ENCODE assay signal across 25 cellular contexts in genomic region chr16:22210285-22210684, GRCh38. TPM values are rescaled to one million over a fixed set of nuclear protein-coding genes. Genes with fewer than 3 reads are reported as not detected.
DNase-seq lines count a peak whose midpoint lies in the region; ATAC-seq and TF ChIP-seq lines count a peak whose summit lies in the region.
"Had no signal": no experiment of that assay in that cellular context is flagged by ENCODE, and none has a peak within 500 bp of the region (broad histone marks: within the 10 kb centered on the region; RNA-seq: fewer than 3 reads in every experiment).

No MANE protein-coding gene starts in this region.

- intact Hi-C loops in lower lobe of right lung (cut with DNase I), result no loop called here

- peaks cover 49% of the 10 kb centered on the region for H3K36me3 Mint-ChIP-seq in GM23338 (ENCODE audit: low read depth)
- H3K36me3 Mint-ChIP-seq in stimulated activated memory B cell treated with anti-CD40 and anti-IgM and Interleukin-4, amounts not matched to agents 10 μg/mL and 1 μg/mL and 100 μg/mL, for 72 hours, result peaks cover 54% of the 10 kb centered on the region

- peaks cover 13% of the 10 kb centered on the region for H4K20me1 ChIP-seq in GM23338 (replicated peaks; ENCODE audit: insufficient read depth)

- peaks cover 12% of the 10 kb centered on the region for H3K4me1 Mint-ChIP-seq in GM23338
- peaks cover 70% of the 10 kb centered on the region for H3K4me1 Mint-ChIP-seq in stimulated activated memory B cell treated with anti-CD40 and anti-IgM and Interleukin-4, amounts not matched to agents 10 μg/mL and 1 μg/mL and 100 μg/mL, for 72 hours

- no peak for TF ChIP-seq CTCF in GM23338 (conservative IDR thresholded peaks at IDR 0.05; ENCODE audit: low read depth in 2 of 2)
- TF ChIP-seq CTCF in WERI-Rb-1 (IDR thresholded peaks at IDR 0.05; ENCODE audit: low read depth, low read length), result no peak
- no peak for TF ChIP-seq CTCF in lower lobe of right lung (IDR thresholded peaks at IDR 0.05)

- H3K4me3 ChIP-seq in GM23338 (no peak overlapping the region), WERI-Rb-1 (ENCODE audit: low read depth, low read length) (no peak overlapping the region), lower lobe of right lung (no peak overlapping the region)
- H3K4me3 ChIP-seq: breast epithelium, hepatocyte had no signal

- H3F3A ChIP-seq in GM23338 (replicated peaks; ENCODE audit: low read depth), result peaks cover 13% of the 10 kb centered on the region; the same call in 1 of the 2 replicates

- DNase-seq in GM23338 (ENCODE audit: low spot score), result no peak
- no peak for DNase-seq in WERI-Rb-1
- no peak for DNase-seq in lower lobe of right lung
- no peak for DNase-seq in activated gamma-delta T cell (lab: John Stamatoyannopoulos, UW)
- no peak for DNase-seq in AG08396 (ENCODE audit: low spot score)
- DNase-seq: CD8-positive, alpha-beta memory T cell; DMS53; KG1; left ventricle myocardium superior; NCI-H187 treated with DMSO at 0.1 percent for 48 hours; NCI-H226; stimulated activated CD4-positive, alpha-beta T cell treated with anti-CD3 and anti-CD28 coated beads, Interleukin-15, amount 100 ng/mL, for 24 hours had no signal

- H3K36me3 ChIP-seq in GM23338 (ENCODE audit: insufficient read depth), result no peaks in the 10 kb centered on the region
- peaks cover 76% of the 10 kb centered on the region for H3K36me3 ChIP-seq in WERI-Rb-1
- peaks cover 26% of the 10 kb centered on the region for H3K36me3 ChIP-seq in lower lobe of right lung
- H3K36me3 ChIP-seq: breast epithelium had no signal

- peaks cover 23% of the 10 kb centered on the region for H3K27me3 Mint-ChIP-seq in GM23338 (ENCODE audit: insufficient read depth, low read depth, poor library complexity)
- no peaks in the 10 kb centered on the region for H3K27me3 Mint-ChIP-seq in stimulated activated memory B cell treated with anti-CD40 and anti-IgM and Interleukin-4, amounts not matched to agents 10 μg/mL and 1 μg/mL and 100 μg/mL, for 72 hours
- H3K27me3 Mint-ChIP-seq: CD8-positive, alpha-beta memory T cell had no signal

- no peak overlapping the region for H3K4me2 ChIP-seq in GM23338
- H3K4me2 ChIP-seq: hepatocyte had no signal

- H3K9me3 Mint-ChIP-seq in GM23338, result peaks cover 4% of the 10 kb centered on the region; the same call in 2 of the 3 replicates
- no peaks in the 10 kb centered on the region for H3K9me3 Mint-ChIP-seq in stimulated activated memory B cell treated with anti-CD40 and anti-IgM and Interleukin-4, amounts not matched to agents 10 μg/mL and 1 μg/mL and 100 μg/mL, for 72 hours
- H3K9me3 Mint-ChIP-seq: CD8-positive, alpha-beta memory T cell had no signal

- H3K4me1 ChIP-seq in GM23338 (ENCODE audit: insufficient read depth) (peaks cover 19% of the 10 kb centered on the region), lower lobe of right lung (peaks cover 44% of the 10 kb centered on the region)

- peaks cover 74% of the 10 kb centered on the region for H3K79me2 ChIP-seq in GM23338 (replicated peaks; ENCODE audit: insufficient read depth)

- no peaks in the 10 kb centered on the region for H3K9me3 ChIP-seq in WERI-Rb-1 (ENCODE audit: severe bottlenecking)
- H3K9me3 ChIP-seq in lower lobe of right lung, result no peaks in the 10 kb centered on the region
- H3K9me3 ChIP-seq: breast epithelium had no signal

- H3K27ac Mint-ChIP-seq in GM23338, result 0 out of 2 replicates have a peak overlapping the region, but pooled peaks have one; percentile 62
- H3K27ac Mint-ChIP-seq in stimulated activated memory B cell treated with anti-CD40 and anti-IgM and Interleukin-4, amounts not matched to agents 10 μg/mL and 1 μg/mL and 100 μg/mL, for 72 hours, result peak overlapping the region; percentile 23

- no peaks in the 10 kb centered on the region for H3K27me3 ChIP-seq in GM23338 (ENCODE audit: insufficient read depth)
- H3K27me3 ChIP-seq in WERI-Rb-1 (ENCODE audit: insufficient read depth, low read depth, severe bottlenecking), result no peaks in the 10 kb centered on the region
- no peaks in the 10 kb centered on the region for H3K27me3 ChIP-seq in lower lobe of right lung (ENCODE audit: low read depth)
- H3K27me3 ChIP-seq: breast epithelium, hepatocyte had no signal

- H2AFZ ChIP-seq in GM23338, result no peak overlapping the region
- H2AFZ ChIP-seq: hepatocyte had no signal

- H3K4me3 Mint-ChIP-seq in GM23338, result no peak overlapping the region
- no peak overlapping the region for H3K4me3 Mint-ChIP-seq in stimulated activated memory B cell treated with anti-CD40 and anti-IgM and Interleukin-4, amounts not matched to agents 10 μg/mL and 1 μg/mL and 100 μg/mL, for 72 hours

- H3K9me2 ChIP-seq in GM23338 (ENCODE audit: insufficient read depth), result no peaks in the 10 kb centered on the region

- H3K27ac ChIP-seq in GM23338 (ENCODE audit: low read depth) (no peak overlapping the region), WERI-Rb-1 (peak overlapping the region; percentile 16; the same call in 1 of the 2 replicates), lower lobe of right lung (peak overlapping the region; percentile 1)
- H3K27ac ChIP-seq: hepatocyte had no signal

- no peak for ATAC-seq in GM23338
- ATAC-seq in lower lobe of right lung, result no peak
- no peak for ATAC-seq in stimulated activated memory B cell treated with anti-CD40 and anti-IgM and Interleukin-4, amounts not matched to agents 10 μg/mL and 1 μg/mL and 100 μg/mL, for 72 hours
- ATAC-seq in GM18867 (IDR thresholded peaks at IDR 0.05; ENCODE audit: unreplicated experiment), result no peak
- no peak for ATAC-seq in HG03095 (IDR thresholded peaks at IDR 0.05; ENCODE audit: unreplicated experiment)
- ATAC-seq: activated CD4-positive, CD25-positive, alpha-beta regulatory T cell treated with anti-CD3 and anti-CD28 coated beads, Interleukin-2, amount 50 U/mL, for 24 hours; left ventricle myocardium superior had no signal

TF ChIP-seq in GM23338, 12 proteins besides CTCF, POLR2A, EP300 and RAD21 (continues in another document):
- TF ChIP-seq ZNF331 (CRISPR knock-in tag; IDR thresholded peaks at IDR 0.05; ENCODE audit: low read depth), result no peak
- no peak for TF ChIP-seq REST (IDR thresholded peaks at IDR 0.05; ENCODE audit: unreplicated experiment)
- TF ChIP-seq NANOG (IDR thresholded peaks at IDR 0.05; ENCODE audit: borderline replicate concordance), result no peak
- no peak for TF ChIP-seq EZH2phosphoT487 (IDR thresholded peaks at IDR 0.05; ENCODE audit: unreplicated experiment)
- TF ChIP-seq CREB1 (CRISPR knock-in tag; IDR thresholded peaks at IDR 0.05; ENCODE audit: low read depth), result no peak
- no peak for TF ChIP-seq JUNB (IDR thresholded peaks at IDR 0.05; ENCODE audit: unreplicated experiment)
- TF ChIP-seq ZNF114 (CRISPR knock-in tag; IDR thresholded peaks at IDR 0.05), result no peak
- no peak for TF ChIP-seq STAT1 (IDR thresholded peaks at IDR 0.05; ENCODE audit: unreplicated experiment)
- TF ChIP-seq POLR2AphosphoS5 (IDR thresholded peaks at IDR 0.05; ENCODE audit: low read depth), result no peak
- TF ChIP-seq EZH2 (IDR thresholded peaks at IDR 0.05; ENCODE audit: low read depth, unreplicated experiment), result no peak

RNA-seq across cellular contexts. Expression of gene EEF2K, which starts 4.2 kb away (rescaled TPM):
- total RNA-seq in GM23338 (2014; rRNA removed; shearing (Covaris generic)), result 23.9 and 26.8 TPM in 2 replicates
- polyA plus RNA-seq in GM23338 (2016; fragmentation: Nextera tagmentation; extraction: Ambion mirVana), result 5.4 and 5.7 TPM in 2 replicates
- 35.2 TPM for total RNA-seq in lower lobe of right lung

RNA-seq across cellular contexts. Expression of gene SDR42E2, which starts 48.0 kb away (rescaled TPM):
- total RNA-seq in GM23338 (2014; rRNA removed; shearing (Covaris generic)), result 0.08 TPM in 1 of 2 replicates, not detected in the other
- 0.15 and 0.26 TPM in 2 replicates for polyA plus RNA-seq in GM23338 (2016; fragmentation: Nextera tagmentation; extraction: Ambion mirVana)
- total RNA-seq in lower lobe of right lung, result 0.24 TPM
- total RNA-seq: activated CD8-positive, alpha-beta memory T cell treated with anti-CD3 and anti-CD28 coated beads for 36 hours; dermis blood vessel endothelial cell; fibroblast of villous mesenchyme; H4; hepatocyte; left ventricle myocardium superior; SK-MEL-5; T-helper 2 cell treated with Interferon-gamma antibody and Interleukin-4, amounts not matched to agents 100 ng/mL and 5 ng/mL, for 36 hours had no signal
- polyA plus RNA-seq: adipose tissue, hepatocyte had no signal
